In the genomic region with DNA sequence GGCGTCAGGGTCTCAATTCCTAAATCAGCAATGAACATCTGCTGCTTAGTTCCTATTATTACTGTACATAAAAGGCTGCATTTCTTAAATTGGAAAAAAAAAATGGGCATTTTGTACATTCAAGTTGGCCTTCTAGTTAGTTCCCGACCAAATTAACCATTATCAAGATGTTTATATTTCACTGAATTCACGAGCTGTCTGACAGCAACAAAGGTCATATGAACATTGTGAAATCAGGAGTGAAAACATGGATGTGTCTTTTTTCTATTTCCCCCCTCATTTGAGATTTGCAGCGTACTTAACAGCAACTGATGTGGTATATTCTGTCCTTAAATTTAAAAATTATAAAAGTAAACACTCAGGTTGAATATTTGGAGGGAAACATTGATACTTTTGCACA, we compare ENCODE assay signal across 16 cellular contexts. TPM values are rescaled to one million over a fixed set of nuclear protein-coding genes. Genes with fewer than 3 reads are reported as not detected.
DNase-seq lines count a peak whose midpoint lies in the region; ATAC-seq and TF ChIP-seq lines count a peak whose summit lies in the region.
"Had no signal": no experiment of that assay in that cellular context is flagged by ENCODE, and none has a peak within 500 bp of the region (broad histone marks: within the 10 kb centered on the region; RNA-seq: fewer than 3 reads in every experiment).

No MANE protein-coding gene starts in this region.

- no peaks in the 10 kb centered on the region for H4K20me1 ChIP-seq in GM23338 (replicated peaks; ENCODE audit: insufficient read depth)
- no peaks in the 10 kb centered on the region for H4K20me1 ChIP-seq in neural progenitor cell (ENCODE audit: low read depth)
- H4K20me1 ChIP-seq: BLaER1 treated with 17β-estradiol and CSF1 and Interleukin-3, amounts not matched to agents 10 nM and 100 nM had no signal

- H2AFZ ChIP-seq in GM23338 (peak overlapping the region; percentile 76; the same call in 1 of the 2 replicates), neural progenitor cell (replicated peaks) (no peak overlapping the region)
- H2AFZ ChIP-seq: GM23248 had no signal

- WGBS in upper lobe of left lung, 2 donors, result 66 to 67% methylated on average over 4 of the region's 4 CpGs

- no peak for DNase-seq in GM23338 (ENCODE audit: low spot score)
- peak; percentile 18 for DNase-seq in amniotic epithelial cell (ENCODE audit: low read depth)
- no peak for DNase-seq in glutamatergic neuron
- no peak for DNase-seq in neural progenitor cell (ENCODE audit: low spot score)
- DNase-seq in activated CD4-positive, CD25-positive, alpha-beta regulatory T cell (lab: John Stamatoyannopoulos, UW), result no peak
- DNase-seq in natural killer cell, result no peak
- DNase-seq in upper lobe of left lung, result no peak
- DNase-seq in naive thymus-derived CD8-positive, alpha-beta T cell, result no peak
- DNase-seq: ACHN; Calu3; CD4-positive, alpha-beta T cell; DMS 273 treated with DMSO at 0.1 percent for 48 hours; EL; GM23248; H9 had no signal

- no peaks in the 10 kb centered on the region for H3K36me3 Mint-ChIP-seq in GM23338 (ENCODE audit: low read depth)
- H3K36me3 Mint-ChIP-seq in glutamatergic neuron (ENCODE audit: unreplicated experiment), result no peaks in the 10 kb centered on the region
- no peaks in the 10 kb centered on the region for H3K36me3 Mint-ChIP-seq in neural progenitor cell
- no peaks in the 10 kb centered on the region for H3K36me3 Mint-ChIP-seq in natural killer cell
- no peaks in the 10 kb centered on the region for H3K36me3 Mint-ChIP-seq in naive thymus-derived CD8-positive, alpha-beta T cell

- no peaks in the 10 kb centered on the region for H3K36me3 ChIP-seq in GM23338 (ENCODE audit: insufficient read depth)
- H3K36me3 ChIP-seq in neural progenitor cell, result no peaks in the 10 kb centered on the region
- no peaks in the 10 kb centered on the region for H3K36me3 ChIP-seq in upper lobe of left lung
- H3K36me3 ChIP-seq: BLaER1 treated with 17β-estradiol and CSF1 and Interleukin-3, amounts not matched to agents 10 nM and 100 nM had no signal

- H3K9me3 ChIP-seq in neural progenitor cell (ENCODE audit: low read depth), result no peaks in the 10 kb centered on the region
- no peaks in the 10 kb centered on the region for H3K9me3 ChIP-seq in upper lobe of left lung
- H3K9me3 ChIP-seq: BLaER1 treated with 17β-estradiol and CSF1 and Interleukin-3, amounts not matched to agents 10 nM and 100 nM had no signal

- H3K27ac ChIP-seq in GM23338 (ENCODE audit: low read depth) (no peak overlapping the region), neural progenitor cell (no peak overlapping the region), upper lobe of left lung (no peak overlapping the region)
- H3K27ac ChIP-seq: BLaER1 treated with 17β-estradiol and CSF1 and Interleukin-3, amounts not matched to agents 10 nM and 100 nM; GM23248 had no signal

- H3K27me3 Mint-ChIP-seq in GM23338 (ENCODE audit: insufficient read depth, low read depth, poor library complexity) (peaks cover 11% of the 10 kb centered on the region), glutamatergic neuron (ENCODE audit: unreplicated experiment) (peaks cover 9% of the 10 kb centered on the region), neural progenitor cell (ENCODE audit: insufficient read depth, low read depth) (peaks cover 5% of the 10 kb centered on the region), natural killer cell (ENCODE audit: low read depth in 2 of 2) (peaks cover 7 to 10% of the 10 kb centered on the region in 2 donors)
- H3K27me3 Mint-ChIP-seq in naive thymus-derived CD8-positive, alpha-beta T cell, result peaks cover 0 to 5% (median under 1%) of the 10 kb centered on the region in 5 donors

- no peaks in the 10 kb centered on the region for H3K9me3 Mint-ChIP-seq in GM23338
- H3K9me3 Mint-ChIP-seq in glutamatergic neuron (ENCODE audit: unreplicated experiment), result peaks cover 11% of the 10 kb centered on the region
- no peaks in the 10 kb centered on the region for H3K9me3 Mint-ChIP-seq in neural progenitor cell
- H3K9me3 Mint-ChIP-seq in natural killer cell, result no peaks in the 10 kb centered on the region
- H3K9me3 Mint-ChIP-seq in naive thymus-derived CD8-positive, alpha-beta T cell, result no peaks in the 10 kb centered on the region
- H3K9me3 Mint-ChIP-seq: CD4-positive, alpha-beta T cell; H9 had no signal

- H3K27me3 ChIP-seq in GM23338 (ENCODE audit: insufficient read depth) (no peaks in the 10 kb centered on the region), neural progenitor cell (no peaks in the 10 kb centered on the region), upper lobe of left lung (no peaks in the 10 kb centered on the region)
- H3K27me3 ChIP-seq: BLaER1 treated with 17β-estradiol and CSF1 and Interleukin-3, amounts not matched to agents 10 nM and 100 nM had no signal

- no peak for TF ChIP-seq POLR2A in upper lobe of left lung (IDR thresholded peaks at IDR 0.05)

- no peaks in the 10 kb centered on the region for H3F3A ChIP-seq in GM23338 (replicated peaks; ENCODE audit: low read depth)
- peaks cover 14% of the 10 kb centered on the region for H3F3A ChIP-seq in neural progenitor cell (ENCODE audit: low read depth)

- H3K4me1 Mint-ChIP-seq in GM23338 (peaks cover 28% of the 10 kb centered on the region), glutamatergic neuron (ENCODE audit: low read depth, unreplicated experiment) (peaks cover 48% of the 10 kb centered on the region), neural progenitor cell (peaks cover 38% of the 10 kb centered on the region), natural killer cell (no peaks in the 10 kb centered on the region)
- H3K4me1 Mint-ChIP-seq in naive thymus-derived CD8-positive, alpha-beta T cell, result no peaks in the 10 kb centered on the region

- H3K4me3 Mint-ChIP-seq in GM23338, result no peak overlapping the region
- no peak overlapping the region for H3K4me3 Mint-ChIP-seq in glutamatergic neuron (ENCODE audit: unreplicated experiment)
- no peak overlapping the region for H3K4me3 Mint-ChIP-seq in neural progenitor cell
- no peak overlapping the region for H3K4me3 Mint-ChIP-seq in natural killer cell
- H3K4me3 Mint-ChIP-seq in naive thymus-derived CD8-positive, alpha-beta T cell, result no peak overlapping the region
- H3K4me3 Mint-ChIP-seq: CD4-positive, alpha-beta T cell; H9 had no signal

- no peak overlapping the region for H3K4me3 ChIP-seq in GM23338
- no peak overlapping the region for H3K4me3 ChIP-seq in neural progenitor cell
- H3K4me3 ChIP-seq in upper lobe of left lung, result no peak overlapping the region
- H3K4me3 ChIP-seq: BLaER1 treated with 17β-estradiol and CSF1 and Interleukin-3, amounts not matched to agents 10 nM and 100 nM; GM23248 had no signal

- H3K9me2 ChIP-seq in GM23338 (ENCODE audit: insufficient read depth), result no peaks in the 10 kb centered on the region

- H3K79me2 ChIP-seq in GM23338 (replicated peaks; ENCODE audit: insufficient read depth) (no peaks in the 10 kb centered on the region), neural progenitor cell (ENCODE audit: low read depth) (no peaks in the 10 kb centered on the region)

- ATAC-seq in GM23338 (no peak), natural killer cell (no peak), upper lobe of left lung (ENCODE audit: low FRiP score in 2 of 2) (no peak)
- ATAC-seq in naive thymus-derived CD8-positive, alpha-beta T cell, result no peak

- POLR2A ChIA-PET in naive thymus-derived CD8-positive, alpha-beta T cell (lab: Charles Lee), result no interaction called here

- H3K4me1 ChIP-seq in GM23338 (ENCODE audit: insufficient read depth), result peaks cover 24% of the 10 kb centered on the region
- peaks cover 28% of the 10 kb centered on the region for H3K4me1 ChIP-seq in neural progenitor cell
- no peaks in the 10 kb centered on the region for H3K4me1 ChIP-seq in upper lobe of left lung
- H3K4me1 ChIP-seq: BLaER1 treated with 17β-estradiol and CSF1 and Interleukin-3, amounts not matched to agents 10 nM and 100 nM had no signal

- H3K9ac ChIP-seq in neural progenitor cell, result no peak overlapping the region
- H3K9ac ChIP-seq: BLaER1 treated with 17β-estradiol and CSF1 and Interleukin-3, amounts not matched to agents 10 nM and 100 nM; GM23248 had no signal

- H3K27ac Mint-ChIP-seq in GM23338 (no peak overlapping the region), glutamatergic neuron (ENCODE audit: unreplicated experiment) (peak overlapping the region; percentile 64), neural progenitor cell (peak overlapping the region; percentile 17), natural killer cell (no peak overlapping the region)
- H3K27ac Mint-ChIP-seq in naive thymus-derived CD8-positive, alpha-beta T cell, result no peak overlapping the region
- H3K27ac Mint-ChIP-seq: CD4-positive, alpha-beta T cell had no signal

- TF ChIP-seq EP300 in upper lobe of left lung (IDR thresholded peaks at IDR 0.05), result no peak

- H3K4me2 ChIP-seq in GM23338 (no peak overlapping the region), neural progenitor cell (no peak overlapping the region)
- H3K4me2 ChIP-seq: BLaER1 treated with 17β-estradiol and CSF1 and Interleukin-3, amounts not matched to agents 10 nM and 100 nM had no signal

- intact Hi-C loops in natural killer cell (cut with micrococcal nuclease), result no loop called here

- no peak for TF ChIP-seq CTCF in GM23338 (conservative IDR thresholded peaks at IDR 0.05; ENCODE audit: low read depth in 2 of 2)
- TF ChIP-seq CTCF in glutamatergic neuron (IDR thresholded peaks at IDR 0.05; ENCODE audit: partially characterized antibody, unreplicated experiment), result no peak
- TF ChIP-seq CTCF in neural progenitor cell (IDR thresholded peaks at IDR 0.05), result no peak
- TF ChIP-seq CTCF in natural killer cell (IDR thresholded peaks at IDR 0.05), result no peak
- TF ChIP-seq CTCF in upper lobe of left lung (IDR thresholded peaks at IDR 0.05), result no peak

TF ChIP-seq in GM23338, 12 proteins besides CTCF, POLR2A, EP300 and RAD21 (continues in another document):
- no peak for TF ChIP-seq ZNF331 (CRISPR knock-in tag; IDR thresholded peaks at IDR 0.05; ENCODE audit: low read depth)
- no peak for TF ChIP-seq NANOG (IDR thresholded peaks at IDR 0.05; ENCODE audit: borderline replicate concordance)
- TF ChIP-seq CREB1 (CRISPR knock-in tag; IDR thresholded peaks at IDR 0.05; ENCODE audit: low read depth), result no peak
- no peak for TF ChIP-seq EZH2phosphoT487 (IDR thresholded peaks at IDR 0.05; ENCODE audit: unreplicated experiment)

RNA-seq across cellular contexts. Expression of a gene that starts 16.9 kb away (rescaled TPM):
- total RNA-seq in GM23338 (2014; rRNA removed; shearing (Covaris generic)), result 35.1 and 45.0 TPM in 2 replicates
- polyA plus RNA-seq in GM23338 (2016; fragmentation: Nextera tagmentation; extraction: Ambion mirVana), result 11.3 and 14.4 TPM in 2 replicates
- total RNA-seq in glutamatergic neuron (ENCODE audit: unreplicated experiment), result 100 TPM
- total RNA-seq in neural progenitor cell (ENCODE audit: low replicate concordance), result 36.9 and 38.7 TPM in 2 replicates
- 1 to 10 TPM in 1 of 3 donors, under 1 TPM in 2; 0.38 to 1.5 (median 0.43) TPM for total RNA-seq in natural killer cell
- total RNA-seq in upper lobe of left lung, result 10 to 100 TPM in 2 of 6 donors, 1 to 10 TPM in 4; 4.5 to 17.9 (median 8.1) TPM
- total RNA-seq in naive thymus-derived CD8-positive, alpha-beta T cell, result under 1 TPM; 0.13 to 0.41 TPM
- polyA plus RNA-seq in naive thymus-derived CD8-positive, alpha-beta T cell, result not detected

Comparison
In these comparisons a context has a peak if more than half of its experiments do, and no peak if none do; other contexts are left out.
1. H3K27ac Mint-ChIP-seq: peak in glutamatergic neuron (single experiment) and neural progenitor cell (single experiment); none in GM23338 (single experiment), natural killer cell (0 of 2) and naive thymus-derived CD8-positive, alpha-beta T cell (0 of 10).